ENCODE assay signal across 10 cellular contexts in genomic region chr3:69009559-69010410, GRCh38. TPM values are rescaled to one million over a fixed set of nuclear protein-coding genes. Genes with fewer than 3 reads are reported as not detected.
DNase-seq lines count a peak whose midpoint lies in the region; ATAC-seq, FAIRE-seq and TF ChIP-seq lines count a peak whose summit lies in the region.
"Had no signal": no experiment of that assay in that cellular context is flagged by ENCODE, and none has a peak within 500 bp of the region (broad histone marks: within the 10 kb centered on the region; RNA-seq: fewer than 3 reads in every experiment).

No MANE protein-coding gene starts in this region.

- in situ Hi-C loops in astrocyte of the spinal cord (cut with HindIII; ENCODE audit: low sequenced_read_pairs) (no loop called here), gastrocnemius medialis (cut with MboI; ENCODE audit: low sequenced_read_pairs in 4 of 4) (loop anchor here in 3 of 4 donors (10.0 to 25.0 kb wide), 2 partner anchors 295 to 303 kb away; no protein-coding TSS in a partner anchor)

- H3K9me3 Mint-ChIP-seq in activated T-helper 17 cell treated with anti-CD3 and anti-CD28 coated beads, Interleukin-2, amount 50 U/mL, for 72 hours: no peaks in the 10 kb centered on the region

- peaks cover 4% of the 10 kb centered on the region for H3K4me1 Mint-ChIP-seq in activated T-helper 17 cell treated with anti-CD3 and anti-CD28 coated beads, Interleukin-2, amount 50 U/mL, for 72 hours

- TF ChIP-seq CTCF in astrocyte of the spinal cord (IDR thresholded peaks at IDR 0.05; ENCODE audit: low read depth, low read length): no peak
- no peak for TF ChIP-seq CTCF in gastrocnemius medialis (IDR thresholded peaks at IDR 0.05 in 4 of 5, conservative IDR thresholded peaks at IDR 0.05 in 1 of 5)

- peak overlapping the region; percentile 3 to 32 (median 18) for H3K27ac ChIP-seq in gastrocnemius medialis
- H3K27ac ChIP-seq: foreskin keratinocyte, WERI-Rb-1 had no signal

- H3K4me3 ChIP-seq in astrocyte of the spinal cord (ENCODE audit: low read depth, low read length) (no peak overlapping the region), gastrocnemius medialis (no peak overlapping the region)

- H3K27me3 ChIP-seq in gastrocnemius medialis: no peaks in the 10 kb centered on the region
- H3K27me3 ChIP-seq: foreskin keratinocyte had no signal

- TF ChIP-seq POLR2A in gastrocnemius medialis (IDR thresholded peaks at IDR 0.05): no peak

- intact Hi-C loops in gastrocnemius medialis (cut with DNase I; ENCODE audit: low total_unique reads): loop anchor here (5.0 kb wide), 1 partner anchor 133 kb away; no protein-coding TSS in a partner anchor

- ATAC-seq in gastrocnemius medialis (no peak), HG03354 (IDR thresholded peaks at IDR 0.05; ENCODE audit: poor library complexity, severe bottlenecking, unreplicated experiment) (no peak), GM21515 (IDR thresholded peaks at IDR 0.05; ENCODE audit: unreplicated experiment) (no peak)
- no peak for ATAC-seq in activated T-helper 17 cell treated with anti-CD3 and anti-CD28 coated beads, Interleukin-2, amount 50 U/mL, for 72 hours (replicated peaks)
- ATAC-seq: foreskin keratinocyte had no signal

- H3K9me3 ChIP-seq in gastrocnemius medialis: no peaks in the 10 kb centered on the region

- H3K27ac Mint-ChIP-seq in activated T-helper 17 cell treated with anti-CD3 and anti-CD28 coated beads, Interleukin-2, amount 50 U/mL, for 72 hours: no peak overlapping the region

- H3K4me3 Mint-ChIP-seq in activated T-helper 17 cell treated with anti-CD3 and anti-CD28 coated beads, Interleukin-2, amount 50 U/mL, for 72 hours: no peak overlapping the region

- peaks cover 0 to 44% of the 10 kb centered on the region in 2 donors for H3K36me3 ChIP-seq in gastrocnemius medialis

- H3K4me1 ChIP-seq in gastrocnemius medialis: peaks cover 32 to 37% of the 10 kb centered on the region in 2 donors

- FAIRE-seq in HTR-8/SVneo (lab: Jason Lieb, UNC): no peak

- no peaks in the 10 kb centered on the region for H3K27me3 Mint-ChIP-seq in activated T-helper 17 cell treated with anti-CD3 and anti-CD28 coated beads, Interleukin-2, amount 50 U/mL, for 72 hours

- peak; percentile 78 for DNase-seq in GM03348 (ENCODE audit: low spot score)
- DNase-seq in astrocyte of the spinal cord (ENCODE audit: low read depth, low spot score): peak; percentile 88
- peak; percentile 89 for DNase-seq in iPS DF 4.7 (ENCODE audit: extremely low read depth, low spot score)
- DNase-seq in gastrocnemius medialis: no peak
- no peak for DNase-seq in HTR-8/SVneo (ENCODE audit: insufficient read length, low spot score)
- DNase-seq: WERI-Rb-1 had no signal

- peaks cover 61% of the 10 kb centered on the region for H3K36me3 Mint-ChIP-seq in activated T-helper 17 cell treated with anti-CD3 and anti-CD28 coated beads, Interleukin-2, amount 50 U/mL, for 72 hours (ENCODE audit: low read depth)

RNA-seq across cellular contexts. Expression of gene EOGT, which starts 3.7 kb away (rescaled TPM):
- total RNA-seq in gastrocnemius medialis: 10 to 100 TPM; 13.3 to 25.2 (median 20.1) TPM
- 10 to 100 TPM; 15.5 to 24.4 TPM for total RNA-seq in activated T-helper 17 cell treated with anti-CD3 and anti-CD28 coated beads, Interleukin-2, amount 50 U/mL, for 72 hours

RNA-seq across cellular contexts. Expression of gene TMF1, which starts 42.3 kb away (rescaled TPM):
- 10 to 100 TPM; 27.0 to 49.6 (median 33.5) TPM for total RNA-seq in gastrocnemius medialis
- 10 to 100 TPM; 42.6 to 84.7 TPM for total RNA-seq in activated T-helper 17 cell treated with anti-CD3 and anti-CD28 coated beads, Interleukin-2, amount 50 U/mL, for 72 hours

Comparison
In these comparisons a context has a peak if more than half of its experiments do, and no peak if none do; other contexts are left out.
1. DNase-seq: peak in GM03348 (single experiment), astrocyte of the spinal cord (single experiment) and iPS DF 4.7 (single experiment); none in gastrocnemius medialis (0 of 2) and HTR-8/SVneo (single experiment).